Comparison of ENCODE assay signal across 19 cellular contexts in the genomic region with DNA sequence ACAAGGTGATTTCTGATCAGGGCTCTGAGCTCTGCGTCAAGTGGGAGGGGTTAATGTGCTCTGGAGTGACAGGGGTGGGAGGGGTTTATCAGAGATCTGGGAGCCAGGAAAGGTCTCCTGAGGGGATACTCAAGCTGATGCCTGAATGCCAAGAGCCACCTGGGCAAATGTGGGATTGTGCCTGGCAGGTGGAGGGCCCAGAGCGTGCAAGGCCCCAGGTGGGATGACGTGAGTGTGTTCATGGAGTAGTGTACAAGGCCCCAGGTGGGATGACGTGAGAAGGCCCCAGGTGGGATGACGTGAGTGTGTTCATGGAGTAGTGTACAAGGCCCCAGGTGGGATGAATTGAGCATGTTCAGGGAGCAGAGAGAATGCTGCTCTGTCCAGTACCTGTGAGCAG.
"Had no signal": no experiment of that assay in that cellular context is flagged by ENCODE, and none has a peak within 500 bp of the region (broad histone marks: within the 10 kb centered on the region; RNA-seq: fewer than 3 reads in every experiment).

No MANE protein-coding gene starts in this region.

- H3K27me3 ChIP-seq: ascending aorta, tibial nerve, vagina had no signal

- ATAC-seq: activated CD8-positive, alpha-beta T cell treated with anti-CD3 and anti-CD28 coated beads, Interleukin-2, amount 10 ng/mL, durations not matched to agents 7 days and 5 days; natural killer cell treated with Interleukin-12 subunit alpha and Interleukin-12 subunit beta and Interleukin-15 and Interleukin-18, amount 100 ng/mL, for 72 hours; stimulated activated naive CD8-positive, alpha-beta T cell treated with anti-CD3 and anti-CD28 coated beads, Interleukin-15, Interleukin-2, amounts not matched to agents 100 U/mL and 50 U/mL, for 24 hours had no signal

- H3K27ac ChIP-seq: ascending aorta, tibial nerve, vagina had no signal

- H3K4me1 ChIP-seq: ascending aorta, tibial nerve, vagina had no signal

- DNase-seq: activated CD4-positive, alpha-beta T cell treated with anti-CD3 and anti-CD28 coated beads, Interleukin-2, amount 10 ng/mL, durations not matched to agents 7 days and 5 days; activated CD4-positive, CD25-positive, alpha-beta regulatory T cell; activated CD8-positive, alpha-beta T cell treated with anti-CD3 and anti-CD28 coated beads, Interleukin-2, amount 10 ng/mL, durations not matched to agents 7 days and 5 days; activated naive CD4-positive, alpha-beta T cell treated with anti-CD3 and anti-CD28 coated beads, Interleukin-2, amount 50 U/mL, for 16 hours; activated T-cell treated with anti-CD3 and anti-CD28 coated beads, Interleukin-2, amount 50 U/mL, for 24 hours; cortex of kidney; effector CD4-positive, alpha-beta T cell; hypothalamus; islet precursor cell; retina; stimulated activated CD4-positive, alpha-beta T cell treated with anti-CD3 and anti-CD28 coated beads, Interleukin-2, amount 100 ng/mL, for 24 hours; stimulated activated naive CD8-positive, alpha-beta T cell treated with anti-CD3 and anti-CD28 coated beads, Interleukin-15, Interleukin-2, amounts not matched to agents 100 U/mL and 50 U/mL, for 24 hours; substantia nigra; T1000 had no signal

- H3K36me3 ChIP-seq: ascending aorta, tibial nerve, vagina had no signal

- H3K4me3 ChIP-seq: ascending aorta, lung, tibial nerve, vagina had no signal
